3 cellular contexts compared by ENCODE assay signal in the genomic region with DNA sequence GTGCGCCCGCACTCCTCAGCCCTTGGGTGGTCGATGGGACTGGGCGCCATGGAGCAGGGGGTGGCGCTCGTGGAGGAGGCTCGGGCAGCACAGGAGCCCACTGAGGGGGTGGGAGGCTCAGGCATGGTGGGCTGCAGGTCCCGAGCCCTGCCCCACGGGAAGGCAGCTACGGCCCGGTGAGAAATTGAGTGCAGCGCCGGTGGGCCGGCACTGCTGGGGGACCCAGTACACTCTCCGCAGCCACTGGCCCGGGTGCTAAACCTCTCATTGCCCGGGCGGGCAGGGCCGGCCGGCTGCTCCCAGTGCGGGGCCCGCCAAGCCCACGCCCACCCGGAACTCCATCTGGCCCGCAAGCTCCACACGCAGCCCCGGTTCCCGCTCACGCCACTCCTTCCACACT. TPM values are rescaled to one million over a fixed set of nuclear protein-coding genes. Genes with fewer than 3 reads are reported as not detected.
"Had no signal": no experiment of that assay in that cellular context is flagged by ENCODE, and none has a peak within 500 bp of the region (broad histone marks: within the 10 kb centered on the region; RNA-seq: fewer than 3 reads in every experiment).

No MANE protein-coding gene starts in this region.

RNA-seq across cellular contexts. Expression of a gene that starts 55.3 kb away (rescaled TPM):
- total RNA-seq: HepG2, HFFc6 had no signal
- polyA plus RNA-seq: IgD-negative memory B cell had no signal
